ENCODE assay signal across 20 cellular contexts in the genomic region with DNA sequence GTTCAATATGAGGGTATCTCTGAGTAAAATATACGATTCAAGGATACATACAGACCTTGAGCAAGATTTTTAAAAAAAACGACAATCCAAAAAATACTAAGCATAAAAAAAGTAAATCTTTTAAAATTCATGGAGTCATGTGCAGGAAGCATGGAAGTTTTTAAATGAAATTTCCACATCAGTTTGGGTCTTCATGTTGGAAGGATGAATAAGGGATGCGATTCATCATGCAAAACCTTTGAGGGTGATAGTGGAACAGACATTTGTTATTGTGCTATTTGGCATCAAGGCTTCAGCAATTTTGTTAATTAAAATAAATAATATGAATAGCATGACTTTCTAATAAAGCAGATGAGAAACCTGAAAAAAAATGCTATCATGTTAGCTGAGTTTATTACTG.
"Had no signal": no experiment of that assay in that cellular context is flagged by ENCODE, and none has a peak within 500 bp of the region (broad histone marks: within the 10 kb centered on the region; RNA-seq: fewer than 3 reads in every experiment).

No MANE protein-coding gene starts in this region.

- H3K4me1 Mint-ChIP-seq: activated B cell treated with CpG ODN at 0.5 μM for 24 hours; activated CD4-positive, alpha-beta T cell treated with anti-CD3 and anti-CD28 coated beads, Interleukin-2, amount 10 ng/mL, durations not matched to agents 24 days and 14 days; brain; natural killer cell; stimulated activated effector memory CD8-positive, alpha-beta T cell treated with anti-CD3 and anti-CD28 coated beads, Interleukin-12 subunit alpha, Interleukin-12 subunit beta, amount 100 ng/mL, for 72 hours had no signal

- H3K4me3 ChIP-seq: tibial nerve, vagina had no signal

- H3K27ac ChIP-seq: epithelial cell of prostate, tibial nerve, vagina had no signal

- H3K27ac Mint-ChIP-seq: activated B cell treated with CpG ODN at 0.5 μM for 24 hours; activated CD4-positive, alpha-beta T cell treated with anti-CD3 and anti-CD28 coated beads, Interleukin-2, amount 10 ng/mL, durations not matched to agents 24 days and 14 days; activated naive CD4-positive, alpha-beta T cell treated with anti-CD3 and anti-CD28 coated beads, Interleukin-2, amount 50 U/mL, for 72 hours; activated T-cell treated with anti-CD3 and anti-CD28 coated beads, Interleukin-2, amount 50 U/mL, for 72 hours; brain; effector memory CD8-positive, alpha-beta T cell; natural killer cell; progenitor cell of endocrine pancreas; stimulated activated effector memory CD8-positive, alpha-beta T cell treated with anti-CD3 and anti-CD28 coated beads, Interleukin-12 subunit alpha, Interleukin-12 subunit beta, amount 100 ng/mL, for 72 hours had no signal

- H3K27me3 Mint-ChIP-seq: activated B cell treated with CpG ODN at 0.5 μM for 24 hours; activated CD4-positive, alpha-beta T cell treated with anti-CD3 and anti-CD28 coated beads, Interleukin-2, amount 10 ng/mL, durations not matched to agents 24 days and 14 days; brain; effector memory CD8-positive, alpha-beta T cell; progenitor cell of endocrine pancreas had no signal

- H3K9me3 ChIP-seq: tibial nerve, vagina had no signal

- DNase-seq: activated B cell treated with CpG ODN at 0.5 μM for 24 hours; activated CD4-positive, alpha-beta T cell treated with anti-CD3 and anti-CD28 coated beads, Interleukin-2, amount 10 ng/mL, durations not matched to agents 24 days and 14 days; activated CD8-positive, alpha-beta memory T cell treated with anti-CD3 and anti-CD28 coated beads, Interleukin-2, amount 50 U/mL, for 48 hours; activated gamma-delta T cell; activated T-cell treated with anti-CD3 and anti-CD28 coated beads, Interleukin-2, amount 50 U/mL, for 72 hours; amygdala; dermis blood vessel endothelial cell; effector memory CD8-positive, alpha-beta T cell; mesendoderm; natural killer cell; right cardiac atrium; stimulated activated CD4-positive, alpha-beta T cell treated with anti-CD3 and anti-CD28 coated beads, Interleukin-1b, Interleukin-23, amount 100 ng/mL, for 48 hours had no signal

- H3K36me3 ChIP-seq: tibial nerve, vagina had no signal

- H3K4me1 ChIP-seq: tibial nerve, vagina had no signal

- H3K9me3 Mint-ChIP-seq: activated B cell treated with CpG ODN at 0.5 μM for 24 hours; activated CD4-positive, alpha-beta T cell treated with anti-CD3 and anti-CD28 coated beads, Interleukin-2, amount 10 ng/mL, durations not matched to agents 24 days and 14 days had no signal

- H3K27me3 ChIP-seq: tibial nerve, vagina had no signal

- FAIRE-seq: TTC549 had no signal

- ATAC-seq: activated naive CD4-positive, alpha-beta T cell treated with anti-CD3 and anti-CD28 coated beads, Interleukin-2, amount 50 U/mL, for 72 hours; activated T-cell treated with anti-CD3 and anti-CD28 coated beads, Interleukin-2, amount 50 U/mL, for 72 hours; effector memory CD8-positive, alpha-beta T cell; natural killer cell; right cardiac atrium; stimulated activated effector memory CD8-positive, alpha-beta T cell treated with anti-CD3 and anti-CD28 coated beads, Interleukin-12 subunit alpha, Interleukin-12 subunit beta, amount 100 ng/mL, for 72 hours had no signal

- H3K36me3 Mint-ChIP-seq: activated naive CD4-positive, alpha-beta T cell treated with anti-CD3 and anti-CD28 coated beads, Interleukin-2, amount 50 U/mL, for 72 hours; brain; natural killer cell; stimulated activated effector memory CD8-positive, alpha-beta T cell treated with anti-CD3 and anti-CD28 coated beads, Interleukin-12 subunit alpha, Interleukin-12 subunit beta, amount 100 ng/mL, for 72 hours had no signal

- H3K4me3 Mint-ChIP-seq: activated B cell treated with CpG ODN at 0.5 μM for 24 hours; activated CD4-positive, alpha-beta T cell treated with anti-CD3 and anti-CD28 coated beads, Interleukin-2, amount 10 ng/mL, durations not matched to agents 24 days and 14 days; activated T-cell treated with anti-CD3 and anti-CD28 coated beads, Interleukin-2, amount 50 U/mL, for 72 hours; brain; effector memory CD8-positive, alpha-beta T cell; natural killer cell; stimulated activated effector memory CD8-positive, alpha-beta T cell treated with anti-CD3 and anti-CD28 coated beads, Interleukin-12 subunit alpha, Interleukin-12 subunit beta, amount 100 ng/mL, for 72 hours had no signal
